In the genomic region with DNA sequence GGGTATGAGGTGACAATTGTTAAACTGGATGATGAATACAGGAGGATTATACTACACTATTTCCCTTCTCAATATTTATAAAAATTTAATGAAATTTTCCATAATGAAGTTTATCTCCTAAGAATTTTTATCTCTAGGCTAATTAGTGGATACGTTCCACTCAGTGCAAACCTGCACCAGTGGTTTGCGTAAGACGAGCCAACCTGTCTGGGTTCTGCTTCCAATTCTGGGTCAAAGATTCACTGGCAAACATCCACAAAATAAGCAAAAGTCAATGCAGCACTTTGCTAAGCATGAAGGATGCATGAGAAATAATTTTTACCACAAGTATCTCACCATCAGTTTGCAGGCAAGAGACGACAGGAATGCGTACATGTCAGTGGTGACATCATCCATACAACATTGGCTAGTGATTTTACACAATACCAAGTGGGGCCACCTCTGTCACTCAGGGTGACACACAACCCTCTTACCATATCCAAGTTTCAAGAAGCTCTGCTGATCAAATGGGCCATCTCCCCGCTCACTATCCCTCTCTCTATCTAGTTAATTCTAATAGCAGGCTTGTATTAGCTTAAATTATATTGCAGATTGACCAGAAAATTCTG, we compare ENCODE assay signal across 26 cellular contexts. TPM values are rescaled to one million over a fixed set of nuclear protein-coding genes. Genes with fewer than 3 reads are reported as not detected.
DNase-seq lines count a peak whose midpoint lies in the region; ATAC-seq, FAIRE-seq and TF ChIP-seq lines count a peak whose summit lies in the region.
"Had no signal": no experiment of that assay in that cellular context is flagged by ENCODE, and none has a peak within 500 bp of the region (broad histone marks: within the 10 kb centered on the region; RNA-seq: fewer than 3 reads in every experiment).

No MANE protein-coding gene starts in this region.

- H3K27me3 ChIP-seq in K562 (ENCODE audit: control insufficient read depth in 2 of 2, insufficient read depth in 2 of 2, low read length in 2 of 2), result peaks cover 25 to 42% of the 10 kb centered on the region in 2 experiments
- H3K27me3 ChIP-seq in esophagus muscularis mucosa, result no peaks in the 10 kb centered on the region
- no peaks in the 10 kb centered on the region for H3K27me3 ChIP-seq in pancreas
- H3K27me3 ChIP-seq: MG63 had no signal

- ATAC-seq in K562 (no peak), pancreas (no peak), HG02938 (IDR thresholded peaks at IDR 0.05; ENCODE audit: unreplicated experiment) (no peak)
- ATAC-seq: GM12878, GM23338 had no signal

- POLR2A ChIA-PET in K562 (lab: Yijun Ruan, JAX), result no interaction called here

- DNase-seq in NCI-H510A treated with DMSO at 0.1 percent for 48 hours (lab: John Stamatoyannopoulos, UW) (peak; percentile 8), NCI-H510A (lab: John Stamatoyannopoulos, UW) (no peak), K562 (ENCODE audit: extremely low read depth in 1 of 4, low spot score in 3 of 4) (no peak), glomerular visceral epithelial cell (ENCODE audit: extremely low spot score) (peak; percentile 42), esophagus muscularis mucosa (ENCODE audit: extremely low spot score) (no peak), pancreas (no peak), NCI-H2196 (lab: John Stamatoyannopoulos, UW; ENCODE audit: unreplicated experiment) (no peak)
- DNase-seq: 8988T; ACHN; BE2C; CD8-positive, alpha-beta memory T cell; DMS 273 treated with DMSO at 0.1 percent for 48 hours; GDM1; H9; KBM-7; MG63; NCI-H1105 treated with DMSO at 0.1 percent for 48 hours; NCI-H226; NCI-H524; NCI-H774; SIG-M5 had no signal

- no TSS peak for BruUV-seq in K562 (replicated peaks; lab: Mats Ljungman, UMichigan)

- no peak overlapping the region for H3K4me3 ChIP-seq in K562
- H3K4me3 ChIP-seq in esophagus muscularis mucosa, result no peak overlapping the region
- no peak overlapping the region for H3K4me3 ChIP-seq in pancreas
- H3K4me3 ChIP-seq: GM12878, GM23338, MG63, SK-N-MC had no signal

- H3K4me1 ChIP-seq in K562 (replicated peaks in 1 of 2; ENCODE audit: control insufficient read depth in 2 of 2, insufficient read depth in 2 of 2, low read length in 2 of 2) (no peaks in the 10 kb centered on the region; a peak in 2 of 5 replicates), esophagus muscularis mucosa (no peaks in the 10 kb centered on the region), pancreas (peaks cover 0 to 4% (median 0%) of the 10 kb centered on the region in 3 donors)
- H3K4me1 ChIP-seq: BE2C had no signal

- no peak overlapping the region for H3K4me2 ChIP-seq in K562 (ENCODE audit: insufficient read depth, low read length)
- H3K4me2 ChIP-seq: GM23338 had no signal

- CTCF ChIA-PET in K562 (lab: Yijun Ruan, JAX; ENCODE audit: low intra/inter-chr PET ratio), result no interaction called here

- TF ChIP-seq EP300 in K562 (IDR thresholded peaks at IDR 0.05; ENCODE audit: low read length) (no peak), esophagus muscularis mucosa (IDR thresholded peaks at IDR 0.05) (no peak)

- no peaks in the 10 kb centered on the region for H3K9me1 ChIP-seq in K562 (ENCODE audit: control insufficient read depth, insufficient read depth, low read length)

- no peak for TF ChIP-seq RAD21 in K562 (CRISPR knock-in tag; conservative IDR thresholded peaks at IDR 0.05 in 1 of 2, IDR thresholded peaks at IDR 0.05 in 1 of 2)

- H4K20me1 ChIP-seq in K562 (replicated peaks; ENCODE audit: control insufficient read depth, insufficient read depth, low read length), result no peaks in the 10 kb centered on the region

- FAIRE-seq in K562 (lab: Jason Lieb, UNC), result no peak
- no peak for FAIRE-seq in pancreas (lab: Jason Lieb, UNC)
- FAIRE-seq: GM12878, RCC 7860 had no signal

- intact Hi-C loops in K562 (cut with micrococcal nuclease) (no loop called here), esophagus muscularis mucosa (cut with DNase I) (no loop called here), pancreas (cut with DNase I) (no loop called here)

- no peaks in the 10 kb centered on the region for H3K79me2 ChIP-seq in K562 (ENCODE audit: control insufficient read depth, insufficient read depth, low read length)

- H3K9ac ChIP-seq in K562 (ENCODE audit: insufficient read depth in 1 of 2, low read depth in 2 of 2, low read length in 2 of 2), result no peak overlapping the region

- TF ChIP-seq CTCF in K562 (IDR thresholded peaks at IDR 0.05 in 2 of 3, conservative IDR thresholded peaks at IDR 0.05 in 1 of 3; ENCODE audit: insufficient read depth in 2 of 3, low read depth in 1 of 3, low read length in 3 of 3), result no peak
- TF ChIP-seq CTCF in esophagus muscularis mucosa (IDR thresholded peaks at IDR 0.05), result no peak
- TF ChIP-seq CTCF in pancreas (IDR thresholded peaks at IDR 0.05), result no peak

- no peaks in the 10 kb centered on the region for H3K36me3 ChIP-seq in K562 (ENCODE audit: control insufficient read depth, insufficient read depth, low read length)
- H3K36me3 ChIP-seq in esophagus muscularis mucosa, result no peaks in the 10 kb centered on the region
- H3K36me3 ChIP-seq in pancreas, result no peaks in the 10 kb centered on the region
- H3K36me3 ChIP-seq: BE2C, MG63 had no signal

- no peak overlapping the region for H2AFZ ChIP-seq in K562 (ENCODE audit: low read depth, low read length)

- in situ Hi-C loops in K562 (cut with MboI), result no loop called here

- 22% methylated on average over 6 of the region's 6 CpGs for WGBS in K562 (ENCODE audit: insufficient coverage, low coverage, missing lambda C conversion rate)
- 94% methylated on average over 6 of the region's 6 CpGs for whole genome bisulfite sequencing in esophagus muscularis mucosa
- 83 to 85% methylated on average over 6 of the region's 6 CpGs for WGBS in pancreas, 2 donors

- H3K27ac ChIP-seq in K562 (ENCODE audit: extremely low read depth, low read depth, low read length), result no peak overlapping the region
- no peak overlapping the region for H3K27ac ChIP-seq in esophagus muscularis mucosa (replicated peaks in 1 of 4)
- H3K27ac ChIP-seq in pancreas, result no peak overlapping the region
- H3K27ac ChIP-seq: SK-N-MC had no signal

- H3K9me3 ChIP-seq in K562 (replicated peaks; ENCODE audit: control insufficient read depth, insufficient read depth, low read depth, low read length) (no peaks in the 10 kb centered on the region), esophagus muscularis mucosa (no peaks in the 10 kb centered on the region), pancreas (no peaks in the 10 kb centered on the region)
- H3K9me3 ChIP-seq: BE2C, MG63 had no signal

- no peak for TF ChIP-seq POLR2A in K562 (conservative IDR thresholded peaks at IDR 0.05)
- TF ChIP-seq POLR2A in esophagus muscularis mucosa (IDR thresholded peaks at IDR 0.05; ENCODE audit: low read depth), result no peak

TF ChIP-seq in K562, 482 proteins besides CTCF, POLR2A, EP300 and RAD21 (continues in another document):
- TF ChIP-seq MTA3 (IDR thresholded peaks at IDR 0.05; ENCODE audit: borderline replicate concordance) (no peak), FOXJ2 (tag; IDR thresholded peaks at IDR 0.05) (no peak), HNRNPH1 (optimal IDR thresholded peaks at IDR 0.05; ENCODE audit: low read depth, low read length) (no peak), MED1 (CRISPR knock-in tag; IDR thresholded peaks at IDR 0.05; ENCODE audit: borderline replicate concordance) (no peak)
- TF ChIP-seq, protein P1, sequence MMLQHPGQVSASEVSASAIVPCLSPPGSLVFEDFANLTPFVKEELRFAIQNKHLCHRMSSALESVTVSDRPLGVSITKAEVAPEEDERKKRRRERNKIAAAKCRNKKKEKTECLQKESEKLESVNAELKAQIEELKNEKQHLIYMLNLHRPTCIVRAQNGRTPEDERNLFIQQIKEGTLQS (IDR thresholded peaks at IDR 0.05), result peak; percentile 59
- TF ChIP-seq, protein P1 (CRISPR knock-in tag; conservative IDR thresholded peaks at IDR 0.05), result no peak

RNA-seq across cellular contexts. Expression of gene FAM50B, which starts 51.7 kb away (rescaled TPM):
- not detected in 2 replicates for total RNA-seq in K562 (2011; cell fraction: chromatin; rRNA removed; ENCODE audit: low replicate concordance)
- not detected in 2 replicates for total RNA-seq in K562 (2011; cell fraction: nucleolus; rRNA removed)
- total RNA-seq in K562 (2011; cell fraction: nucleoplasm; rRNA removed), result not detected in 2 replicates
- total RNA-seq in K562 (2014; rRNA removed), result not detected in 2 replicates
- total RNA-seq in K562 (2014; rRNA removed; fragmentation: Illumina TruSeq; extraction: Trizol), result not detected in 2 replicates
- total RNA-seq in K562 (2015; rRNA removed; fragmentation: Illumina TruSeq; extraction: Trizol), result not detected in 2 replicates
- 0.09 and 0.13 TPM in 2 replicates for total RNA-seq in K562 (2021)
- 0.04 and 0.13 TPM in 2 replicates for polyA plus RNA-seq in K562 (2011; rRNA removed)
- 0.12 TPM in 1 of 2 replicates, not detected in the other for polyA plus RNA-seq in K562 (2011; cell fraction: cytosol; rRNA removed)
- 0.07 TPM in 1 of 2 replicates, not detected in the other for polyA plus RNA-seq in K562 (2011; cell fraction: nucleus; rRNA removed)
- polyA plus RNA-seq in K562 (2012), result 0.07 and 0.11 TPM in 2 replicates
- polyA plus RNA-seq in K562 (2014; fragmentation: Illumina TruSeq; extraction: Trizol), result not detected in 2 replicates
- polyA plus RNA-seq in K562 (2014; fragmentation: Nextera tagmentation; extraction: Ambion mirVana), result not detected
- polyA plus RNA-seq in K562 (2014; rRNA removed), result 0.16 TPM in 1 of 2 replicates, not detected in the other
- not detected in 2 replicates for polyA minus RNA-seq in K562 (2011; rRNA and poly(A)+ RNA removed)
- not detected in 2 replicates for polyA minus RNA-seq in K562 (2011; cell fraction: cytosol; rRNA and poly(A)+ RNA removed)
- not detected in 2 replicates for polyA minus RNA-seq in K562 (2011; cell fraction: nucleus; rRNA and poly(A)+ RNA removed)
- total RNA-seq in esophagus muscularis mucosa, result 10 to 100 TPM; 12.5 to 26.6 (median 17.6) TPM
- total RNA-seq in pancreas, result 1 to 10 TPM; 3.6 to 8.7 (median 5.9) TPM
- 1 to 10 TPM; 4.1 to 9.7 TPM for polyA plus RNA-seq in pancreas

Comparison
In these comparisons a context has a peak if more than half of its experiments do, and no peak if none do; other contexts are left out.
1. DNase-seq: peak in NCI-H510A treated with DMSO at 0.1 percent for 48 hours (single experiment) and glomerular visceral epithelial cell (single experiment); none in NCI-H510A (single experiment), K562 (0 of 4), esophagus muscularis mucosa (single experiment), pancreas (0 of 6) and NCI-H2196 (single experiment).
2. RNA of gene FAM50B, which starts 51.7 kb away (total RNA-seq): 12.5 to 26.6 TPM in esophagus muscularis mucosa and 3.6 to 8.7 TPM in pancreas; 0.09 to 0.13 TPM in K562; every median in the first group is over 4 times any median in the second.